9 cellular contexts compared by ENCODE assay signal in the genomic region with DNA sequence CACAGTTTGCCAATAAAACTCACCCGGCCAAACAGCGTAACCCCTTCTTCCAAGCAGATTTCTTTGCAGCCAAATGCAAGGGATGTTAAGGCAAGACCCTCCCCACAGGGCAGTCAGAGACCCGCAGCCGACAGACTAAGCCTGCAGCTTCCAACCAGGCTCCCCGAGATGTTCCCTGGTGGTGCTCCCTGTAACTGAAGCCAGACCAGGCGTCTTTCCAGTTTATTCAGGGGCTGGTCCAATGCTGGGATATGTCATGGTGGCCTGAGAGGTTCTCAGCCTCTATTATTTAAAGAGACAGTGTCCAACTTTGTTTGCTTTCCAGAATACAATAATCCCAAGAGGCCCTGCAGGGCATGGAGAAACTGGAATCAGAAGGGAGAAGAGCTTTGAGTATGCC. TPM values are rescaled to one million over a fixed set of nuclear protein-coding genes. Genes with fewer than 3 reads are reported as not detected.
A peak's percentile ranks its signal among the peaks of the same experiment; 100 is the strongest.
DNase-seq lines count a peak whose midpoint lies in the region; ATAC-seq, FAIRE-seq and TF ChIP-seq lines count a peak whose summit lies in the region.
"Had no signal": no experiment of that assay in that cellular context is flagged by ENCODE, and none has a peak within 500 bp of the region (broad histone marks: within the 10 kb centered on the region; RNA-seq: fewer than 3 reads in every experiment).

Gene PMP22 (minus strand): TSS at position 196 of the 400 bp plus-strand sequence. CDS start 4,599 bp downstream, outside the sequence.

- no peaks in the 10 kb centered on the region for H3K36me3 Mint-ChIP-seq in CD4-positive, alpha-beta memory T cell

- no peaks in the 10 kb centered on the region for H3K36me3 ChIP-seq in K562 (ENCODE audit: control insufficient read depth, insufficient read depth, low read length)
- H3K36me3 ChIP-seq in psoas muscle (ENCODE audit: insufficient read depth in 1 of 2, low read depth in 1 of 2): no peaks in the 10 kb centered on the region
- no peaks in the 10 kb centered on the region for H3K36me3 ChIP-seq in CD4-positive, alpha-beta memory T cell (ENCODE audit: insufficient read depth, low read length)

- no peaks in the 10 kb centered on the region for H3K9me3 Mint-ChIP-seq in CD4-positive, alpha-beta memory T cell

- H3K9me1 ChIP-seq in K562 (ENCODE audit: control insufficient read depth, insufficient read depth, low read length): no peaks in the 10 kb centered on the region

- peaks cover 24% of the 10 kb centered on the region for H3K4me1 ChIP-seq in A549
- peaks cover 14 to 29% of the 10 kb centered on the region in 2 experiments for H3K4me1 ChIP-seq in K562 (replicated peaks in 1 of 2; ENCODE audit: control insufficient read depth in 2 of 2, insufficient read depth in 2 of 2, low read length in 2 of 2)
- H3K4me1 ChIP-seq in psoas muscle: peaks cover 25% of the 10 kb centered on the region
- H3K4me1 ChIP-seq in CD4-positive, alpha-beta memory T cell (ENCODE audit: insufficient read depth, low read length): peaks cover 15% of the 10 kb centered on the region

- WGBS in A549 (ENCODE audit: missing lambda C conversion rate): 58% methylated on average over 6 of the region's 6 CpGs
- WGBS in K562 (ENCODE audit: insufficient coverage, low coverage, missing lambda C conversion rate): 29% methylated on average over 6 of the region's 6 CpGs
- whole genome bisulfite sequencing in psoas muscle, 3 donors: 17 to 30% (median 22%) methylated on average over 6 of the region's 6 CpGs

- TF ChIP-seq POLR2A in A549 (IDR thresholded peaks at IDR 0.05; ENCODE audit: low read length) (no peak), K562 (conservative IDR thresholded peaks at IDR 0.05) (no peak)

- H3K27me3 ChIP-seq in K562 (ENCODE audit: control insufficient read depth in 2 of 2, insufficient read depth in 2 of 2, low read length in 2 of 2) (peaks cover 0 to 29% of the 10 kb centered on the region in 2 experiments; a peak in 2 of 5 replicates), psoas muscle (ENCODE audit: insufficient read depth in 3 of 3, low read length in 2 of 3) (no peaks in the 10 kb centered on the region)
- peaks cover 10% of the 10 kb centered on the region for H3K27me3 ChIP-seq in CD4-positive, alpha-beta memory T cell (ENCODE audit: insufficient read depth, low read length)

- H3K27ac ChIP-seq in A549: peak within 1 kb of the TSS; percentile 18 to 45; a peak in 4 of 6 replicates
- no peak within 1 kb of the TSS for H3K27ac ChIP-seq in K562 (ENCODE audit: extremely low read depth, low read depth, low read length)
- peak within 1 kb of the TSS; percentile 95 for H3K27ac ChIP-seq in psoas muscle
- H3K27ac ChIP-seq in CD4-positive, alpha-beta memory T cell (ENCODE audit: low read depth, low read length): no peak within 1 kb of the TSS

- H3K27me3 Mint-ChIP-seq in CD4-positive, alpha-beta memory T cell: peaks cover 42 to 43% of the 10 kb centered on the region in 2 donors

- H3K4me3 ChIP-seq in A549 (0 out of 3 replicates have a peak within 1 kb of the TSS, but pooled peaks have one; percentile 2), K562 (no peak within 1 kb of the TSS), psoas muscle (peak within 1 kb of the TSS; percentile 81)
- no peak within 1 kb of the TSS for H3K4me3 ChIP-seq in CD4-positive, alpha-beta memory T cell (ENCODE audit: low read length in 2 of 2)

- TF ChIP-seq RAD21 in A549 (conservative IDR thresholded peaks at IDR 0.05 in 1 of 2, IDR thresholded peaks at IDR 0.05 in 1 of 2) (no peak), K562 (CRISPR knock-in tag; conservative IDR thresholded peaks at IDR 0.05 in 1 of 2, IDR thresholded peaks at IDR 0.05 in 1 of 2) (no peak)

- H4K20me1 ChIP-seq in K562 (replicated peaks; ENCODE audit: control insufficient read depth, insufficient read depth, low read length): no peaks in the 10 kb centered on the region

- in situ Hi-C loops in K562 (cut with MboI): loop anchor here (25.0 kb wide), 1 partner anchor 697 kb away; no protein-coding TSS in a partner anchor

- intact Hi-C loops in K562 (cut with micrococcal nuclease): no loop called here
- intact Hi-C loops in left cardiac atrium (cut with DNase I): no loop called here
- intact Hi-C loops in psoas muscle (cut with DNase I): loop anchor here in 1 of 2 donors (5.0 to 10.0 kb wide), 2 partner anchors 42 to 80 kb away; partner anchors contain the start of gene TEKT3
- intact Hi-C loops in CD4-positive, alpha-beta memory T cell (cut with micrococcal nuclease): no loop called here

- H3K4me2 ChIP-seq in A549 (peak within 1 kb of the TSS; percentile 94), K562 (ENCODE audit: insufficient read depth, low read length) (no peak within 1 kb of the TSS)

- peaks cover 4 to 18% (median 7%) of the 10 kb centered on the region in 4 donors for H3K4me1 Mint-ChIP-seq in CD4-positive, alpha-beta memory T cell

- CTCF ChIA-PET in A549 (lab: Yijun Ruan, JAX): interaction anchor here (0.8 to 4.8 kb wide), 9 partner anchors 8 to 261 kb away, joined by 3 to 25 read pairs (median 3); no protein-coding TSS in a partner anchor
- CTCF ChIA-PET in K562 (lab: Yijun Ruan, JAX; ENCODE audit: low intra/inter-chr PET ratio): no interaction called here
- CTCF ChIA-PET in CD4-positive, alpha-beta memory T cell (lab: Charles Lee; ENCODE audit: partially characterized antibody): no interaction called here

- H3K27ac Mint-ChIP-seq in CD4-positive, alpha-beta memory T cell: no peak within 1 kb of the TSS

- no TSS peak for BruUV-seq in K562 (replicated peaks; lab: Mats Ljungman, UMichigan)

- TF ChIP-seq EP300 in A549 (IDR thresholded peaks at IDR 0.05) (no peak), K562 (IDR thresholded peaks at IDR 0.05; ENCODE audit: low read length) (no peak)

- ATAC-seq in A549 (no peak), K562 (no peak), left cardiac atrium (no peak), psoas muscle (no peak), HG03378 (IDR thresholded peaks at IDR 0.05; ENCODE audit: unreplicated experiment) (no peak)

- DNase-seq in A549 (ENCODE audit: low read depth in 1 of 2, low spot score in 1 of 2) (no peak), K562 (ENCODE audit: extremely low read depth in 1 of 4, low spot score in 3 of 4) (no peak), left cardiac atrium (no peak), psoas muscle (peak in 1 of 2 donors; percentile 43), NCI-H774 (lab: John Stamatoyannopoulos, UW) (no peak)
- no peak for DNase-seq in CD4-positive, alpha-beta memory T cell
- no peak for DNase-seq in activated T-cell treated with anti-CD3 and anti-CD28 coated beads, Interleukin-2, amount 50 U/mL, for 48 hours
- DNase-seq: NK-92 treated with Interleukin-12 subunit alpha and Interleukin-12 subunit beta, amount 100 ng/mL, for 24 hours had no signal

- peak; percentile 51 for FAIRE-seq in A549 (lab: Jason Lieb, UNC)
- FAIRE-seq in K562 (lab: Jason Lieb, UNC): no peak

- H3K9me3 ChIP-seq in A549 (no peaks in the 10 kb centered on the region), K562 (replicated peaks; ENCODE audit: control insufficient read depth, insufficient read depth, low read depth, low read length) (no peaks in the 10 kb centered on the region), psoas muscle (no peaks in the 10 kb centered on the region)
- H3K9me3 ChIP-seq in CD4-positive, alpha-beta memory T cell (ENCODE audit: control insufficient read depth in 1 of 2, low read length in 2 of 2): no peaks in the 10 kb centered on the region

- H3K9ac ChIP-seq in K562 (ENCODE audit: insufficient read depth in 1 of 2, low read depth in 2 of 2, low read length in 2 of 2): no peak within 1 kb of the TSS

- POLR2A ChIA-PET in A549 (lab: Yijun Ruan, JAX): no interaction called here
- POLR2A ChIA-PET in K562 (lab: Yijun Ruan, JAX): no interaction called here
- POLR2A ChIA-PET in CD4-positive, alpha-beta memory T cell (lab: Charles Lee; ENCODE audit: partially characterized antibody): no interaction called here

- H2AFZ ChIP-seq in K562 (ENCODE audit: low read depth, low read length): no peak within 1 kb of the TSS

- no peak within 1 kb of the TSS for H3K4me3 Mint-ChIP-seq in CD4-positive, alpha-beta memory T cell

- H3K79me2 ChIP-seq in K562 (ENCODE audit: control insufficient read depth, insufficient read depth, low read length): peaks cover under 1% of the 10 kb centered on the region; the same call in 1 of the 3 replicates

- TF ChIP-seq CTCF in A549 (IDR thresholded peaks at IDR 0.05) (no peak), K562 (IDR thresholded peaks at IDR 0.05 in 2 of 3, conservative IDR thresholded peaks at IDR 0.05 in 1 of 3; ENCODE audit: insufficient read depth in 2 of 3, low read depth in 1 of 3, low read length in 3 of 3) (no peak), psoas muscle (IDR thresholded peaks at IDR 0.05) (no peak)

RNA-seq across cellular contexts. Expression of gene PMP22, which starts in this region (rescaled TPM):
- polyA plus RNA-seq in A549 (2011; rRNA removed) (102 and 131 TPM in 2 replicates), A549 (2017; fragmentation: RNase III; extraction: RNeasy Plus Mini Kit Qiagen cat#74134 plus additional on column Dnase treatment) (39.1 to 40.7 TPM (median 40.1 TPM) in 3 replicates), K562 (2011; rRNA removed) (24.8 and 29.8 TPM in 2 replicates), K562 (2014; fragmentation: Illumina TruSeq; extraction: Trizol) (38.4 and 45.2 TPM in 2 replicates), K562 (2014; fragmentation: Nextera tagmentation; extraction: Ambion mirVana) (10 to 100 TPM; 54.4 to 62.3 TPM), K562 (2014; rRNA removed) (22.6 and 27.4 TPM in 2 replicates), psoas muscle (100 to 1,000 TPM in 2 of 3 donors, 10 to 100 TPM in 1; 50.4 to 269 (median 195) TPM)
- polyA plus RNA-seq in A549 (2012; cell fraction: cytosol; rRNA removed): 213 and 232 TPM in 2 replicates
- 159 and 171 TPM in 2 replicates for polyA plus RNA-seq in A549 (2012; cell fraction: nucleus; rRNA removed)
- polyA minus RNA-seq in A549 (2011; rRNA and poly(A)+ RNA removed): 168 and 199 TPM in 2 replicates
- total RNA-seq in K562 (2011; cell fraction: chromatin; rRNA removed; ENCODE audit: low replicate concordance): 25.4 and 26.0 TPM in 2 replicates
- total RNA-seq in K562 (2011; cell fraction: nucleolus; rRNA removed): 30.4 and 30.5 TPM in 2 replicates
- total RNA-seq in K562 (2011; cell fraction: nucleoplasm; rRNA removed): 33.2 and 46.4 TPM in 2 replicates
- total RNA-seq in K562 (2014; rRNA removed) (12.6 and 17.9 TPM in 2 replicates), K562 (2014; rRNA removed; fragmentation: Illumina TruSeq; extraction: Trizol) (22.5 and 25.2 TPM in 2 replicates), K562 (2015; rRNA removed; fragmentation: Illumina TruSeq; extraction: Trizol) (28.7 and 29.1 TPM in 2 replicates), K562 (2021) (25.8 and 26.1 TPM in 2 replicates), left cardiac atrium (100 to 1,000 TPM; 133 to 163 TPM), psoas muscle (100 to 1,000 TPM in 2 of 4 donors, 10 to 100 TPM in 2; 39.3 to 317 (median 143) TPM)
- polyA plus RNA-seq in K562 (2011; cell fraction: cytosol; rRNA removed): 33.2 and 43.8 TPM in 2 replicates
- 11.7 and 16.0 TPM in 2 replicates for polyA plus RNA-seq in K562 (2011; cell fraction: nucleus; rRNA removed)
- 35.9 and 60.1 TPM in 2 replicates for polyA plus RNA-seq in K562 (2012)
- polyA minus RNA-seq in K562 (2011; rRNA and poly(A)+ RNA removed): 44.8 and 48.5 TPM in 2 replicates
- 17.1 and 33.0 TPM in 2 replicates for polyA minus RNA-seq in K562 (2011; cell fraction: cytosol; rRNA and poly(A)+ RNA removed)
- polyA minus RNA-seq in K562 (2011; cell fraction: nucleus; rRNA and poly(A)+ RNA removed): 6.5 and 15.4 TPM in 2 replicates
- total RNA-seq in CD4-positive, alpha-beta memory T cell: under 1 TPM; 0.53 to 0.76 TPM
- polyA plus RNA-seq in CD4-positive, alpha-beta memory T cell: not detected

Comparison
In these comparisons a context has a peak if more than half of its experiments do, and no peak if none do; other contexts are left out.
1. RNA of gene PMP22 (total RNA-seq): 39.3 to 317 TPM in psoas muscle, 133 to 163 TPM in left cardiac atrium and 12.6 to 46.4 TPM in K562; 0.53 to 0.76 TPM in CD4-positive, alpha-beta memory T cell; every median in the first group is over 4 times any median in the second.
2. RNA of gene PMP22 (polyA plus RNA-seq): 50.4 to 269 TPM in psoas muscle, 39.1 to 232 TPM in A549 and 11.7 to 62.3 TPM in K562; not detected in CD4-positive, alpha-beta memory T cell; every median in the first group is over 10 times any median in the second.
3. H3K27ac ChIP-seq: peak in A549 (2 of 2) and psoas muscle (single experiment); none in K562 (single experiment) and CD4-positive, alpha-beta memory T cell (single experiment).
4. H3K4me3 ChIP-seq: peak in A549 (single experiment) and psoas muscle (single experiment); none in K562 (single experiment) and CD4-positive, alpha-beta memory T cell (0 of 2).